ENCODE assay signal across 13 cellular contexts in the genomic region with DNA sequence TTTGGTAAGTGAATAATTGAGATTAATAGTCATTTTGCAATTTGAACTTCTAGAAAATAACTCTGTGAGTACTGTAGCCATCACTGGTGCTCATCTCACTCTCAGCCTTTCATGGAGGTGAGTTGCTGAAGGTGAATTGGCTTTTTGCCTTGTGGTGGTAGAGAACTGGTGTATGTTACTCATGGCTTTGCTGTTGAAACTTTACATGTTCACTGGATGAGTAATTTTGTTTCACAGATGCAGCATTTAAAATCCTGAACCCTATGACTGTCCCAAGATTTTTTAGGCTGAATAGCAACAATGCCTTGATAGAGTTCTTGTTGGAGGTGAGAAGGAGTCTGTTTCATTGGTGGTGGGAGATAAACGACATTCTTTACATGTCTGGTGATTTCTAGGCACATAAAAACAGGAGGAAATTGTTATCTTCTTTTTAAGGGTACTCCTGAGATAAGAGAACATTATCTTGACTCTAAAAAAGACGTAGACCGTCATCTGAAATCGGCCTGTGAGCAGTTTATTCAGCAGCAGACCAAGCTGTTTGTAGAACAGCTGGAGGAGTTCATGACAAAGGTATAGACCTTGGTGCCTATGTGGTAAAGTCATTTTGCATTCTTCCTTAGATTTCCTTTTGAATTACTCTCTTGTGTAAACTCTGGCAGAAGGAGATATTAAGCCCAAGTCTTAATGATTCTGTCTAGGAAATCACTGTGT. TPM values are rescaled to one million over a fixed set of nuclear protein-coding genes. Genes with fewer than 3 reads are reported as not detected.
DNase-seq lines count a peak whose midpoint lies in the region; ATAC-seq and TF ChIP-seq lines count a peak whose summit lies in the region.
"Had no signal": no experiment of that assay in that cellular context is flagged by ENCODE, and none has a peak within 500 bp of the region (broad histone marks: within the 10 kb centered on the region; RNA-seq: fewer than 3 reads in every experiment).

No MANE protein-coding gene starts in this region.

- H3K9me2 ChIP-seq in GM23248 (ENCODE audit: insufficient read depth): no peaks in the 10 kb centered on the region

- H3K27me3 ChIP-seq in GM23248 (replicated peaks; ENCODE audit: insufficient read depth): no peaks in the 10 kb centered on the region
- no peaks in the 10 kb centered on the region for H3K27me3 ChIP-seq in adipocyte (replicated peaks; ENCODE audit: control insufficient read depth, insufficient read depth, low read length)
- no peaks in the 10 kb centered on the region for H3K27me3 ChIP-seq in foreskin keratinocyte

- in situ Hi-C loops in GM23248 (cut with MboI): no loop called here

- peak; percentile 91 for ATAC-seq in foreskin keratinocyte

- 64 to 72% methylated on average over 4 of the region's 4 CpGs for WGBS in GM23248 (ENCODE audit: low coverage in 1 of 2, low lambda C conversion rate in 2 of 2, missing lambda C conversion rate in 2 of 2), 2 experiments

- H3K9me3 ChIP-seq in GM23248 (ENCODE audit: low read depth) (no peaks in the 10 kb centered on the region), adipocyte (ENCODE audit: control insufficient read depth, low read length) (no peaks in the 10 kb centered on the region)

- peaks cover 42% of the 10 kb centered on the region for H3F3A ChIP-seq in GM23248 (ENCODE audit: insufficient read depth)

- H3K4me3 ChIP-seq in AG10803 (ENCODE audit: low read length) (no peak overlapping the region), GM23248 (no peak overlapping the region), adipocyte (ENCODE audit: low read length) (no peak overlapping the region)

- H3K9ac ChIP-seq in GM23248: no peak overlapping the region
- H3K9ac ChIP-seq in adipocyte (ENCODE audit: low read length): no peak overlapping the region

- H3K4me2 ChIP-seq in GM23248 (ENCODE audit: unreplicated experiment): no peak overlapping the region

- no peak overlapping the region for H2AFZ ChIP-seq in GM23248

- DNase-seq in AG10803 (ENCODE audit: low read depth): peak; percentile 56
- peak; percentile 87 for DNase-seq in GM23248
- peak; percentile 55 for DNase-seq in adipocyte (ENCODE audit: low read depth)
- DNase-seq in foreskin keratinocyte: peak; percentile 78 to 88
- DNase-seq in effector CD4-positive, alpha-beta T cell: no peak
- DNase-seq in NCI-H446 (lab: John Stamatoyannopoulos, UW): no peak
- no peak for DNase-seq in activated CD8-positive, alpha-beta memory T cell treated with anti-CD3 and anti-CD28 coated beads, Interleukin-2, amount 50 U/mL, for 4 hours
- DNase-seq in DMS79 (lab: John Stamatoyannopoulos, UW): no peak
- DNase-seq: GDM1, GOT3, NCI-H2081, SHP77 treated with DMSO at 0.1 percent for 48 hours had no signal

- peaks cover 16% of the 10 kb centered on the region for H3K79me2 ChIP-seq in GM23248 (ENCODE audit: insufficient read depth)

- peaks cover 43% of the 10 kb centered on the region for H3K36me3 ChIP-seq in GM23248 (ENCODE audit: low read depth)
- peaks cover 84% of the 10 kb centered on the region for H3K36me3 ChIP-seq in adipocyte (ENCODE audit: control insufficient read depth, insufficient read depth, low read length, severe bottlenecking)

- no peaks in the 10 kb centered on the region for H4K20me1 ChIP-seq in GM23248 (ENCODE audit: insufficient read depth)

- peak overlapping the region; percentile 30 for H3K27ac ChIP-seq in GM23248
- H3K27ac ChIP-seq in foreskin keratinocyte: no peak overlapping the region
- H3K27ac ChIP-seq: C4-2B had no signal

- H3K4me1 ChIP-seq in GM23248 (ENCODE audit: insufficient read depth) (peaks cover 28% of the 10 kb centered on the region), adipocyte (ENCODE audit: control insufficient read depth, insufficient read depth, low read length) (peaks cover 6% of the 10 kb centered on the region), foreskin keratinocyte (peaks cover 4% of the 10 kb centered on the region)

- TF ChIP-seq CTCF in AG10803 (conservative IDR thresholded peaks at IDR 0.05; ENCODE audit: low read length): no peak
- TF ChIP-seq CTCF in foreskin keratinocyte (conservative IDR thresholded peaks at IDR 0.05): no peak

RNA-seq across cellular contexts. Expression of gene COG3, which starts 53.9 kb away (rescaled TPM):
- total RNA-seq in GM23248 (2014; rRNA removed; shearing (Covaris generic)): 17.9 and 26.7 TPM in 2 replicates
- polyA plus RNA-seq in GM23248 (2016; fragmentation: Nextera tagmentation; extraction: Ambion mirVana): 16.6 and 19.3 TPM in 2 replicates
- total RNA-seq in foreskin keratinocyte: 21.7 and 25.7 TPM in 2 replicates
- 11.6 and 12.1 TPM in 2 replicates for polyA plus RNA-seq in foreskin keratinocyte

Comparison
In these comparisons a context has a peak if more than half of its experiments do, and no peak if none do; other contexts are left out.
1. DNase-seq: peak in AG10803 (single experiment), GM23248 (single experiment), adipocyte (single experiment) and foreskin keratinocyte (2 of 2); none in effector CD4-positive, alpha-beta T cell (single experiment), NCI-H446 (0 of 2), activated CD8-positive, alpha-beta memory T cell treated with anti-CD3 and anti-CD28 coated beads, Interleukin-2, amount 50 U/mL, for 4 hours (single experiment) and DMS79 (single experiment).